ENCODE assay signal across 1 cellular context in genomic region chrX:47194388-47194787, GRCh38.
TF ChIP-seq lines count a peak whose summit lies in the region.

No MANE protein-coding gene starts in this region.

TF ChIP-seq in K562, 482 proteins besides CTCF, POLR2A, EP300 and RAD21:
- TF ChIP-seq TCFL5 (CRISPR knock-in tag; conservative IDR thresholded peaks at IDR 0.05) (no peak), MAFK (IDR thresholded peaks at IDR 0.05; ENCODE audit: low read length) (no peak), ARID1B (IDR thresholded peaks at IDR 0.05) (no peak), SPI1 (IDR thresholded peaks at IDR 0.05; ENCODE audit: borderline replicate concordance, low read depth, low read length) (no peak), SMARCE1 (IDR thresholded peaks at IDR 0.05) (no peak), MYC (IDR thresholded peaks at IDR 0.05; ENCODE audit: low read depth, low read length) (no peak), MYC (CRISPR knock-in tag; IDR thresholded peaks at IDR 0.05; ENCODE audit: borderline replicate concordance, low read depth) (no peak), POU5F1 (IDR thresholded peaks at IDR 0.05; ENCODE audit: borderline replicate concordance, low read depth, low read length, partially characterized antibody) (no peak), CLOCK (CRISPR knock-in tag; IDR thresholded peaks at IDR 0.05; ENCODE audit: borderline replicate concordance) (no peak), ZNF639 (CRISPR knock-in tag; conservative IDR thresholded peaks at IDR 0.05 in 1 of 2, IDR thresholded peaks at IDR 0.05 in 1 of 2) (no peak), ZFP91 (CRISPR knock-in tag; IDR thresholded peaks at IDR 0.05) (no peak), TOE1 (IDR thresholded peaks at IDR 0.05; ENCODE audit: borderline replicate concordance) (no peak), TOE1 (CRISPR knock-in tag; IDR thresholded peaks at IDR 0.05; ENCODE audit: borderline replicate concordance, low read depth) (no peak), TSHZ1 (CRISPR knock-in tag; IDR thresholded peaks at IDR 0.05) (no peak), LARP7 (IDR thresholded peaks at IDR 0.05) (no peak), ZNF609 (CRISPR knock-in tag; IDR thresholded peaks at IDR 0.05; ENCODE audit: borderline replicate concordance) (no peak), CBX1 (IDR thresholded peaks at IDR 0.05; ENCODE audit: low read depth) (no peak), ZBTB17 (CRISPR knock-in tag; IDR thresholded peaks at IDR 0.05) (no peak), NONO (IDR thresholded peaks at IDR 0.05; ENCODE audit: low read depth in 2 of 2, low read length in 1 of 2) (no peak), ZNF717 (CRISPR knock-in tag; IDR thresholded peaks at IDR 0.05) (no peak), ZNF23 (CRISPR knock-in tag; IDR thresholded peaks at IDR 0.05) (no peak), NBN (IDR thresholded peaks at IDR 0.05; ENCODE audit: low read depth) (no peak)
